Comparison of ENCODE assay signal across 1 cellular context in the genomic region with DNA sequence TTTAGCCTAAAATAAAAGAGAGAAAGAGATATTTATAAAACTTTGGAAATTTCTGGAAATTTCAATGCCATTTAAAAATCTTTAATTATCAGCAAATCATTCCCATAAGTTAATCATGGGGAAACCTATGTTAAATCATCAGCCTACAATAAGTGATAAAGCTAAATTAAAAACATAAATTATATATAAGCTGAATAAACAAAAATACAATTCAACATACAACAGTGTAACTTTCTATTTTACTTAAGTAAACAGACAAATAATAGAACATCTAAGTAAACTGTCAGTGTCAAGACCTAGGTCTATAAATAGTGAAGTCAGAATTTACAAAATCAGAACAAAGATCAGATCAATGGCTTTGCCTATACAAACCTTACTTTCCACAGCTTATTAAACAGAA.
TF ChIP-seq lines count a peak whose summit lies in the region.

No MANE protein-coding gene starts in this region.

TF ChIP-seq in A549, 52 proteins besides CTCF, POLR2A, EP300 and RAD21 (continued from another document):
- TF ChIP-seq ZFP36 (IDR thresholded peaks at IDR 0.05; ENCODE audit: borderline replicate concordance, partially characterized antibody) = no peak
